Comparison of ENCODE assay signal across 22 cellular contexts in genomic region chr11:68826726-68827125, GRCh38.
"Had no signal": no experiment of that assay in that cellular context is flagged by ENCODE, and none has a peak within 500 bp of the region (broad histone marks: within the 10 kb centered on the region; RNA-seq: fewer than 3 reads in every experiment).

No MANE protein-coding gene starts in this region.

- H3K36me3 ChIP-seq: breast epithelium had no signal

- H3K4me3 ChIP-seq: breast epithelium had no signal

- H3K27me3 Mint-ChIP-seq: activated B cell treated with CpG ODN at 0.5 μM for 24 hours; activated CD4-positive, alpha-beta memory T cell treated with anti-CD3 and anti-CD28 coated beads for 36 hours; activated CD4-positive, alpha-beta T cell treated with anti-CD3 and anti-CD28 coated beads, Interleukin-2, amount 10 ng/mL, durations not matched to agents 7 days and 5 days; activated naive CD4-positive, alpha-beta T cell treated with anti-CD3 and anti-CD28 coated beads, Interleukin-2, amount 10 ng/mL, durations not matched to agents 7 days and 5 days; activated naive CD8-positive, alpha-beta T cell treated with anti-CD3 and anti-CD28 coated beads, Interleukin-2, amount 10 ng/mL, durations not matched to agents 7 days and 5 days; T-cell had no signal

- H3K4me3 Mint-ChIP-seq: activated B cell treated with CpG ODN at 0.5 μM for 24 hours; activated CD4-positive, alpha-beta memory T cell treated with anti-CD3 and anti-CD28 coated beads for 36 hours; activated CD4-positive, alpha-beta T cell treated with anti-CD3 and anti-CD28 coated beads, Interleukin-2, amount 10 ng/mL, durations not matched to agents 7 days and 5 days; activated naive CD4-positive, alpha-beta T cell treated with anti-CD3 and anti-CD28 coated beads, Interleukin-2, amount 10 ng/mL, durations not matched to agents 7 days and 5 days; activated naive CD8-positive, alpha-beta T cell treated with anti-CD3 and anti-CD28 coated beads, Interleukin-2, amount 10 ng/mL, durations not matched to agents 7 days and 5 days; activated T-cell treated with anti-CD3 and anti-CD28 coated beads, Interleukin-2, amount 50 U/mL, for 72 hours; T-cell had no signal

- H3K27me3 ChIP-seq: breast epithelium had no signal

- H3K27ac Mint-ChIP-seq: activated B cell treated with CpG ODN at 0.5 μM for 24 hours; activated CD4-positive, alpha-beta memory T cell treated with anti-CD3 and anti-CD28 coated beads for 36 hours; activated naive CD4-positive, alpha-beta T cell treated with anti-CD3 and anti-CD28 coated beads, Interleukin-2, amount 10 ng/mL, durations not matched to agents 7 days and 5 days; activated naive CD8-positive, alpha-beta T cell treated with anti-CD3 and anti-CD28 coated beads, Interleukin-2, amount 10 ng/mL, durations not matched to agents 7 days and 5 days; activated T-cell treated with anti-CD3 and anti-CD28 coated beads, Interleukin-2, amount 50 U/mL, for 72 hours; activated T-helper 2 cell treated with anti-CD3 and anti-CD28 coated beads, Interferon-gamma antibody, Interleukin-2, Interleukin-4, amounts not matched to agents 10 μg/mL and 5 μg/mL and 100 μg/mL, durations not matched to agents 14 hours and 24 hours and 36 hours; T-cell had no signal

- H3K9ac ChIP-seq: KMS-11 had no signal

- ATAC-seq: activated T-cell treated with anti-CD3 and anti-CD28 coated beads, Interleukin-2, amount 50 U/mL, for 72 hours; T-cell had no signal

- H3K9me3 Mint-ChIP-seq: activated B cell treated with CpG ODN at 0.5 μM for 24 hours; activated CD4-positive, alpha-beta memory T cell treated with anti-CD3 and anti-CD28 coated beads for 36 hours; activated CD4-positive, alpha-beta T cell treated with anti-CD3 and anti-CD28 coated beads, Interleukin-2, amount 10 ng/mL, durations not matched to agents 7 days and 5 days; activated naive CD4-positive, alpha-beta T cell treated with anti-CD3 and anti-CD28 coated beads, Interleukin-2, amount 10 ng/mL, durations not matched to agents 7 days and 5 days; activated naive CD8-positive, alpha-beta T cell treated with anti-CD3 and anti-CD28 coated beads, Interleukin-2, amount 10 ng/mL, durations not matched to agents 7 days and 5 days; activated T-cell treated with anti-CD3 and anti-CD28 coated beads, Interleukin-2, amount 50 U/mL, for 72 hours; activated T-helper 2 cell treated with anti-CD3 and anti-CD28 coated beads, Interferon-gamma antibody, Interleukin-2, Interleukin-4, amounts not matched to agents 10 μg/mL and 5 μg/mL and 100 μg/mL, durations not matched to agents 14 hours and 24 hours and 36 hours; T-cell had no signal

- H3K4me1 ChIP-seq: breast epithelium had no signal

- DNase-seq: activated B cell treated with CpG ODN at 0.5 μM for 24 hours; activated CD4-positive, alpha-beta memory T cell treated with anti-CD3 and anti-CD28 coated beads for 36 hours; activated CD4-positive, alpha-beta T cell treated with anti-CD3 and anti-CD28 coated beads, Interleukin-2, amount 10 ng/mL, durations not matched to agents 7 days and 5 days; activated CD8-positive, alpha-beta memory T cell treated with anti-CD3 and anti-CD28 coated beads, Interleukin-2, amount 50 U/mL, for 4 hours; activated gamma-delta T cell treated with Interleukin-2 at 50 U/mL for 16 hours; activated naive CD4-positive, alpha-beta T cell treated with anti-CD3 and anti-CD28 coated beads, Interleukin-2, amount 10 ng/mL, durations not matched to agents 7 days and 5 days; activated naive CD8-positive, alpha-beta T cell treated with anti-CD3 and anti-CD28 coated beads, Interleukin-2, amount 10 ng/mL, durations not matched to agents 7 days and 5 days; activated T-cell treated with anti-CD3 and anti-CD28 coated beads, Interleukin-2, amount 50 U/mL, for 72 hours; aorta; caudate nucleus; NCI-H1092; NCI-H1417; NCI-H1694 treated with DMSO at 0.1 percent for 48 hours; NCI-H2029 treated with DMSO at 0.1 percent for 48 hours; NCI-H510A treated with DMSO at 0.1 percent for 48 hours; SIG-M5; T-cell; T-helper 2 cell; T1000 had no signal

- H3K9me3 ChIP-seq: breast epithelium had no signal

- H3K27ac ChIP-seq: breast epithelium, KMS-11 had no signal

- H3K36me3 Mint-ChIP-seq: activated CD4-positive, alpha-beta memory T cell treated with anti-CD3 and anti-CD28 coated beads for 36 hours had no signal
